ENCODE assay signal across 10 cellular contexts in genomic region chr5:96093890-96094381, GRCh38.
DNase-seq lines count a peak whose midpoint lies in the region; ATAC-seq and TF ChIP-seq lines count a peak whose summit lies in the region.
"Had no signal": no experiment of that assay in that cellular context is flagged by ENCODE, and none has a peak within 500 bp of the region (broad histone marks: within the 10 kb centered on the region; RNA-seq: fewer than 3 reads in every experiment).

No MANE protein-coding gene starts in this region.

- H2AFZ ChIP-seq in HCT116 (ENCODE audit: low read depth, low read length, poor library complexity, severe bottlenecking), result peak overlapping the region; percentile 87
- H2AFZ ChIP-seq in SK-N-SH (ENCODE audit: low read depth), result no peak overlapping the region

- H3K4me2 ChIP-seq in HCT116 (ENCODE audit: low read length) (peak overlapping the region; percentile 65), SK-N-SH (no peak overlapping the region)

- H3K9me3 Mint-ChIP-seq in nephron progenitor cell, result peaks cover 17% of the 10 kb centered on the region

- RAD21 ChIA-PET in HCT116 (lab: Charles Lee; ENCODE audit: low non-redundant PET in 1 of 2, low total read pairs in 2 of 2, uncharacterized antibody in 2 of 2, unreplicated experiment in 2 of 2), result no interaction called here

- H3K27ac Mint-ChIP-seq in nephron progenitor cell, result no peak overlapping the region

- peak; percentile 53 for DNase-seq in HCT116 (ENCODE audit: low read depth, low spot score)
- DNase-seq in SK-N-SH, result no peak
- peak; percentile 63 for DNase-seq in glomerular visceral epithelial cell (ENCODE audit: extremely low spot score)
- no peak for DNase-seq in stomach
- no peak for DNase-seq in nephron progenitor cell
- no peak for DNase-seq in iPS-NIHi7 (ENCODE audit: extremely low spot score)
- DNase-seq: activated CD4-positive, alpha-beta T cell treated with anti-CD3 and anti-CD28 coated beads, Interleukin-2, amount 50 U/mL, for 1 hour; Peyer's patch had no signal

- no peak overlapping the region for H3K4me3 Mint-ChIP-seq in nephron progenitor cell

- TF ChIP-seq POLR2A in HCT116 (IDR thresholded peaks at IDR 0.05; ENCODE audit: borderline replicate concordance, extremely low read depth, insufficient read depth, insufficient read length) (no peak), stomach (IDR thresholded peaks at IDR 0.05) (no peak)

- 0 out of 4 replicates have a peak overlapping the region, but pooled peaks of 1 of the 2 experiments have one; percentile 14 for H3K4me3 ChIP-seq in HCT116 (replicated peaks in 1 of 2; ENCODE audit: low read depth in 1 of 2, low read length in 2 of 2)
- H3K4me3 ChIP-seq in SK-N-SH (ENCODE audit: low read depth in 2 of 2, low read length in 1 of 2), result no peak overlapping the region
- H3K4me3 ChIP-seq in stomach, result no peak overlapping the region
- H3K4me3 ChIP-seq: cardiac muscle cell, Peyer's patch had no signal

- H3K9ac ChIP-seq in HCT116 (ENCODE audit: low read length) (no peak overlapping the region), SK-N-SH (no peak overlapping the region)

- WGBS in SK-N-SH (ENCODE audit: low lambda C conversion rate), result 28% methylated on average over 1 of the region's 1 CpG
- WGBS in stomach, 5 donors, result 23 to 58% (median 28%) methylated on average over 1 of the region's 1 CpG

- CTCF ChIA-PET in HCT116 (lab: Charles Lee), result no interaction called here
- CTCF ChIA-PET in SK-N-SH (lab: Yijun Ruan, JAX), result no interaction called here

- H3K36me3 ChIP-seq in HCT116 (ENCODE audit: control insufficient read depth in 1 of 2, insufficient read depth in 2 of 2, low read length in 2 of 2) (no peaks in the 10 kb centered on the region), SK-N-SH (replicated peaks in 1 of 2; ENCODE audit: control insufficient read depth in 1 of 2, insufficient read depth in 2 of 2, low read length in 1 of 2) (no peaks in the 10 kb centered on the region), stomach (no peaks in the 10 kb centered on the region)
- H3K36me3 ChIP-seq: cardiac muscle cell, Peyer's patch had no signal

- TF ChIP-seq CTCF in HCT116 (IDR thresholded peaks at IDR 0.05 in 2 of 3, conservative IDR thresholded peaks at IDR 0.05 in 1 of 3; ENCODE audit: borderline replicate concordance in 1 of 3, insufficient read depth in 1 of 3, low read depth in 2 of 3, low read length in 2 of 3) (no peak), SK-N-SH (IDR thresholded peaks at IDR 0.05) (no peak), stomach (IDR thresholded peaks at IDR 0.05) (no peak), nephron progenitor cell (IDR thresholded peaks at IDR 0.05) (no peak)

- H3F3A ChIP-seq in SK-N-SH (replicated peaks; ENCODE audit: insufficient read depth), result peaks cover 25% of the 10 kb centered on the region

- BruUV-seq in HCT116 (replicated peaks; lab: Mats Ljungman, UMichigan), result no TSS peak

- ATAC-seq in HCT116 (peak; percentile 46), HG02678 (IDR thresholded peaks at IDR 0.05; ENCODE audit: unreplicated experiment) (no peak)

- H3K27me3 Mint-ChIP-seq in nephron progenitor cell (ENCODE audit: low read depth, poor library complexity), result no peaks in the 10 kb centered on the region

- H3K9me2 ChIP-seq in HCT116 (ENCODE audit: insufficient read depth) (no peaks in the 10 kb centered on the region), SK-N-SH (no peaks in the 10 kb centered on the region)

- TF ChIP-seq RAD21 in HCT116 (IDR thresholded peaks at IDR 0.05; ENCODE audit: low read depth) (peak; percentile 23; the same call in 1 of the 2 replicates), SK-N-SH (IDR thresholded peaks at IDR 0.05; ENCODE audit: low read length) (no peak)

- H3K4me1 Mint-ChIP-seq in nephron progenitor cell, result peaks cover 41% of the 10 kb centered on the region

- H4K20me1 ChIP-seq in HCT116 (ENCODE audit: insufficient read depth) (no peaks in the 10 kb centered on the region), SK-N-SH (ENCODE audit: insufficient read depth) (no peaks in the 10 kb centered on the region)

- H3K4me1 ChIP-seq in HCT116 (ENCODE audit: control insufficient read depth in 1 of 2, insufficient read depth in 2 of 2, low read length in 2 of 2) (peaks cover 5 to 22% of the 10 kb centered on the region in 2 experiments; a peak in 3 of 4 replicates), SK-N-SH (ENCODE audit: control insufficient read depth in 1 of 2, insufficient read depth in 2 of 2, low read depth in 1 of 2, low read length in 1 of 2) (peaks cover 0 to 21% of the 10 kb centered on the region in 2 experiments; a peak in 2 of 4 replicates), stomach (peaks cover 9 to 29% (median 13%) of the 10 kb centered on the region in 4 donors)
- H3K4me1 ChIP-seq: Peyer's patch had no signal

- no peaks in the 10 kb centered on the region for H3K79me2 ChIP-seq in HCT116 (ENCODE audit: insufficient read depth, low read length)
- H3K79me2 ChIP-seq in SK-N-SH (ENCODE audit: insufficient read depth), result no peaks in the 10 kb centered on the region

- POLR2A ChIA-PET in HCT116 (lab: Charles Lee), result interaction anchor here (0.9 to 1.7 kb wide), 2 partner anchors 15 to 26 kb away, joined by 3 to 8 read pairs; no protein-coding TSS in a partner anchor
- POLR2A ChIA-PET in SK-N-SH (lab: Yijun Ruan, JAX), result no interaction called here

- H3K9me3 ChIP-seq in HCT116 (ENCODE audit: control insufficient read depth in 1 of 2, insufficient read depth in 1 of 2, low read depth in 1 of 2, low read length in 2 of 2) (no peaks in the 10 kb centered on the region), SK-N-SH (no peaks in the 10 kb centered on the region), stomach (no peaks in the 10 kb centered on the region)
- H3K9me3 ChIP-seq: Peyer's patch had no signal

- no peaks in the 10 kb centered on the region for H3K36me3 Mint-ChIP-seq in nephron progenitor cell (ENCODE audit: low read depth)

- H3K27ac ChIP-seq in HCT116 (ENCODE audit: low read depth, low read length), result peak overlapping the region; percentile 14; the same call in 1 of the 2 replicates
- peak overlapping the region in 1 of 2 experiments; percentile 38; a peak in 2 of 4 replicates for H3K27ac ChIP-seq in SK-N-SH (ENCODE audit: low read depth in 2 of 2, low read length in 1 of 2)
- H3K27ac ChIP-seq in stomach, result peak overlapping the region in 4 of 5 donors; percentile 73 to 86 (median 78)
- H3K27ac ChIP-seq: cardiac muscle cell, Peyer's patch had no signal

- intact Hi-C loops in HCT116 (cut with micrococcal nuclease) (no loop called here), stomach (cut with DNase I; ENCODE audit: low total_unique reads) (no loop called here)

- TF ChIP-seq EP300 in SK-N-SH (IDR thresholded peaks at IDR 0.05; ENCODE audit: borderline replicate concordance in 1 of 2, low read depth in 1 of 2, low read length in 1 of 2) (no peak), stomach (IDR thresholded peaks at IDR 0.05) (no peak)

- H3K27me3 ChIP-seq in HCT116 (ENCODE audit: insufficient read depth, low read length) (no peaks in the 10 kb centered on the region), SK-N-SH (ENCODE audit: insufficient read depth) (no peaks in the 10 kb centered on the region), stomach (no peaks in the 10 kb centered on the region)
- H3K27me3 ChIP-seq: cardiac muscle cell, Peyer's patch had no signal

TF ChIP-seq in HCT116, 20 proteins besides CTCF, POLR2A, EP300 and RAD21 (continues in another document):
- TF ChIP-seq EGR1 (IDR thresholded peaks at IDR 0.05; ENCODE audit: low read depth) (no peak), POLR2AphosphoS5 (IDR thresholded peaks at IDR 0.05; ENCODE audit: low read depth, low read length) (no peak), ZNF274 (IDR thresholded peaks at IDR 0.05; ENCODE audit: low read depth, low read length) (no peak), SP1 (IDR thresholded peaks at IDR 0.05; ENCODE audit: low read depth) (peak; percentile 86), MAX (IDR thresholded peaks at IDR 0.05) (peak; percentile 19; the same call in 1 of the 2 replicates), CEBPB (IDR thresholded peaks at IDR 0.05; ENCODE audit: low read depth) (peak; percentile 68), JUND (IDR thresholded peaks at IDR 0.05) (peak; percentile 72), ATF3 (IDR thresholded peaks at IDR 0.05) (no peak), FOSL1 (IDR thresholded peaks at IDR 0.05; ENCODE audit: low read depth) (peak; percentile 92), CBX3 (IDR thresholded peaks at IDR 0.05; ENCODE audit: low read depth) (peak; percentile 58; the same call in 1 of the 2 replicates), SRF (IDR thresholded peaks at IDR 0.05; ENCODE audit: low read depth) (peak; percentile 66; the same call in 1 of the 2 replicates), ZFX (IDR thresholded peaks at IDR 0.05) (no peak)

TF ChIP-seq in SK-N-SH, 30 proteins besides CTCF, POLR2A, EP300 and RAD21:
- 0 out of 2 replicates have a peak, but pooled peaks have one; percentile 17 for TF ChIP-seq TEAD4 (IDR thresholded peaks at IDR 0.05; ENCODE audit: borderline replicate concordance, insufficient read depth)
- peak; percentile 39; the same call in 1 of the 2 replicates for TF ChIP-seq FOSL2 (IDR thresholded peaks at IDR 0.05; ENCODE audit: borderline replicate concordance, low read depth)
- TF ChIP-seq MAX (IDR thresholded peaks at IDR 0.05; ENCODE audit: low read depth), result no peak
- TF ChIP-seq, protein P1, sequence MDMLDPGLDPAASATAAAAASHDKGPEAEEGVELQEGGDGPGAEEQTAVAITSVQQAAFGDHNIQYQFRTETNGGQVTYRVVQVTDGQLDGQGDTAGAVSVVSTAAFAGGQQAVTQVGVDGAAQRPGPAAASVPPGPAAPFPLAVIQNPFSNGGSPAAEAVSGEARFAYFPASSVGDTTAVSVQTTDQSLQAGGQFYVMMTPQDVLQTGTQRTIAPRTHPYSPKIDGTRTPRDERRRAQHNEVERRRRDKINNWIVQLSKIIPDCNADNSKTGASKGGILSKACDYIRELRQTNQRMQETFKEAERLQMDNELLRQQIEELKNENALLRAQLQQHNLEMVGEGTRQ (IDR thresholded peaks at IDR 0.05; ENCODE audit: borderline replicate concordance, low read depth, low read length), result no peak
- peak; percentile 40 for TF ChIP-seq TCF12 (IDR thresholded peaks at IDR 0.05)
- peak; percentile 46 for TF ChIP-seq JUND (IDR thresholded peaks at IDR 0.05)
- TF ChIP-seq, protein P2, sequence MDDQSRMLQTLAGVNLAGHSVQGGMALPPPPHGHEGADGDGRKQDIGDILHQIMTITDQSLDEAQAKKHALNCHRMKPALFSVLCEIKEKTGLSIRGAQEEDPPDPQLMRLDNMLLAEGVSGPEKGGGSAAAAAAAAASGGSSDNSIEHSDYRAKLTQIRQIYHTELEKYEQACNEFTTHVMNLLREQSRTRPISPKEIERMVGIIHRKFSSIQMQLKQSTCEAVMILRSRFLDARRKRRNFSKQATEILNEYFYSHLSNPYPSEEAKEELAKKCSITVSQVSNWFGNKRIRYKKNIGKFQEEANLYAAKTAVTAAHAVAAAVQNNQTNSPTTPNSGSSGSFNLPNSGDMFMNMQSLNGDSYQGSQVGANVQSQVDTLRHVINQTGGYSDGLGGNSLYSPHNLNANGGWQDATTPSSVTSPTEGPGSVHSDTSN (IDR thresholded peaks at IDR 0.05), result peak; percentile 23; the same call in 1 of the 2 replicates

Comparison
In these comparisons a context has a peak if more than half of its experiments do, and no peak if none do; other contexts are left out.
1. DNase-seq: peak in HCT116 (single experiment) and glomerular visceral epithelial cell (single experiment); none in SK-N-SH (single experiment), stomach (single experiment), nephron progenitor cell (single experiment) and iPS-NIHi7 (single experiment).
2. Of the 11 proteins assayed by ChIP-seq in both SK-N-SH and HCT116: peak only in SK-N-SH: none; only in HCT116: MAX and RAD21; in both: JUND; in neither: 8.